Comparison of ENCODE assay signal across 8 cellular contexts in the genomic region with DNA sequence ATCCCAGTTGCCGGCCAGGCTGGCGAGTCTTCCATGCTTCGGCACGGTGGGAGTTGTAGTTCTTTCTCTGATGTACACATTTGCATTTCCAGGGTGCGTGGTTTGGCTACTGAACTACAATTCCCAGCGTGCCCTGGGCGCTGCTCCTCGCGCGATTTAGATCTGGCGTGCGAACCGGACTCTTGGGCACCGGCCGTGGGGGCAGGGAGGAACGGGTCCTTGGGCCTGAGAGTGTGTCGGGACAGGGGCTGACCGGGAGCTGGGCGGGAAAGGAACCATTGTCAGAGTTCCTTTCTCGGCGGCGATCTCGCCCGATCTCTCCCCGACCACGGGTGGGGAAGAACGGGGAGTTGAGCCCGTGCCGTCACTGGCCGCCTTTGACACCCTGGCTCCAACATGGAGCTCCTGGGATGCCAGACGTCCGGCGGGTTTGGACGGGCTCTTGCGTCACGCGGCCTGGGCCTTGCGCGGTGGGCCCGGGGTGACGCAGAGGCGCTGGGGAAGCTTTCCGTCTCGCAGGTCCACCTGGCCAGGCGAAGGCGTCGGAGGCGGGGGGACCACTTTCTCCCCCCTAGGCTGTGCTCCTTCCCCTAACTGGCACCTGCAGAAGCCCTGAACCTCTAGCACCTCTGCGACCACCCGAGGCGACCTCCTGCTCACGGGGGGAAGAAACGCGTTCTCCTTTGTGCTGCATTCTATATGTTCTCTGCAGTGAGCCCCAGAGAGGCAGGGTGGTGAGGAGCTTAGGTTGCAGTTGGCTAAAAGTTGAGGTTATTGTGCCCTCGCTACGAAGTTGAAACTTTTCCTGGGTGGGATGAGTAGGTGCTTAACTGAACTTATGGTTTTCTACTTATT. TPM values are rescaled to one million over a fixed set of nuclear protein-coding genes. Genes with fewer than 3 reads are reported as not detected.
A peak's percentile ranks its signal among the peaks of the same experiment; 100 is the strongest.
DNase-seq lines count a peak whose midpoint lies in the region; ATAC-seq and TF ChIP-seq lines count a peak whose summit lies in the region.

No MANE protein-coding gene starts in this region.

- POLR2A ChIA-PET in RWPE1 (lab: Yijun Ruan, JAX; ENCODE audit: low non-redundant PET), result interaction anchor here (1.0 to 1.2 kb wide), 2 partner anchors 8 to 11 kb away, joined by 4 to 5 read pairs; no protein-coding TSS in a partner anchor
- POLR2A ChIA-PET in naive thymus-derived CD8-positive, alpha-beta T cell (lab: Charles Lee), result interaction anchor here (0.9 to 2.3 kb wide), 13 partner anchors 9 to 667 kb away, joined by 3 to 23 read pairs (median 6); partner anchors contain the start of genes DOCK4, SMIM30 and ZNF277

- H2BK120ac ChIP-seq in H9 (ENCODE audit: low read depth, low read length, poor library complexity, severe bottlenecking), result no peak overlapping the region

- H2BK12ac ChIP-seq in H9 (ENCODE audit: insufficient read length, low read depth, low read length), result no peak overlapping the region

- H3K4me3 ChIP-seq in Loucy (ENCODE audit: low read length, poor library complexity, severe bottlenecking) (peak overlapping the region; percentile 95), fibroblast of pulmonary artery (replicated peaks; ENCODE audit: low read depth, low read length) (peak overlapping the region; percentile 99)

- no peak overlapping the region for H3K23ac ChIP-seq in H9 (ENCODE audit: insufficient read length, low read depth, low read length)

- H3K9me3 Mint-ChIP-seq in H9, result no peaks in the 10 kb centered on the region
- no peaks in the 10 kb centered on the region for H3K9me3 Mint-ChIP-seq in naive thymus-derived CD8-positive, alpha-beta T cell
- H3K9me3 Mint-ChIP-seq in stimulated activated memory B cell treated with anti-CD40 and anti-IgM and Interleukin-4, amounts not matched to agents 10 μg/mL and 1 μg/mL and 100 μg/mL, for 72 hours, result no peaks in the 10 kb centered on the region

- peak overlapping the region; percentile 93 for H3K18ac ChIP-seq in H9 (ENCODE audit: insufficient read length, low read depth, low read length)

- peaks cover 2% of the 10 kb centered on the region for H3K79me1 ChIP-seq in H9 (ENCODE audit: insufficient read depth, low read depth, low read length, poor library complexity, severe bottlenecking)

- H4K20me1 ChIP-seq in H9 (ENCODE audit: control insufficient read depth, insufficient read depth, insufficient read length) (no peaks in the 10 kb centered on the region), Loucy (ENCODE audit: insufficient read depth, low read length, poor library complexity, severe bottlenecking) (peaks cover 47% of the 10 kb centered on the region)

- H3K36me3 Mint-ChIP-seq in H9 (ENCODE audit: insufficient read depth in 1 of 3, low read depth in 3 of 3), result peaks cover 9 to 19% (median 10%) of the 10 kb centered on the region in 3 experiments; a peak in 6 of 7 replicates
- H3K36me3 Mint-ChIP-seq in naive thymus-derived CD8-positive, alpha-beta T cell, result peaks cover 6% of the 10 kb centered on the region in 3 donors
- no peaks in the 10 kb centered on the region for H3K36me3 Mint-ChIP-seq in stimulated activated memory B cell treated with anti-CD40 and anti-IgM and Interleukin-4, amounts not matched to agents 10 μg/mL and 1 μg/mL and 100 μg/mL, for 72 hours

- no peak overlapping the region for H3T11ph ChIP-seq in H9 (ENCODE audit: low read length)

- H4K91ac ChIP-seq in H9 (ENCODE audit: insufficient read length, low read depth, low read length), result no peak overlapping the region

- H3K36me3 ChIP-seq in Loucy (ENCODE audit: insufficient read depth, low read length), result peaks cover 6% of the 10 kb centered on the region; the same call in 1 of the 2 replicates

- no peak overlapping the region for H2BK20ac ChIP-seq in H9 (ENCODE audit: low read depth, low read length, poor library complexity, severe bottlenecking)

- H3K9ac ChIP-seq in H9 (ENCODE audit: extremely low read depth, insufficient read length, low read length) (peak overlapping the region; percentile 87), Loucy (ENCODE audit: low read depth, low read length, poor library complexity, severe bottlenecking) (peak overlapping the region; percentile 88)

- H2AK5ac ChIP-seq in H9 (ENCODE audit: insufficient read length, low read length), result no peak overlapping the region

- H3K9me3 ChIP-seq in H9 (ENCODE audit: control insufficient read depth, low read depth, low read length) (no peaks in the 10 kb centered on the region), Loucy (ENCODE audit: insufficient read depth, low read depth, low read length) (no peaks in the 10 kb centered on the region)

- no peak overlapping the region for H4K8ac ChIP-seq in H9 (replicated peaks; ENCODE audit: insufficient read length, low read depth, low read length)

- peaks cover 29 to 31% of the 10 kb centered on the region in 2 experiments for H3K4me1 Mint-ChIP-seq in H9
- peaks cover 23 to 52% (median 44%) of the 10 kb centered on the region in 4 donors for H3K4me1 Mint-ChIP-seq in naive thymus-derived CD8-positive, alpha-beta T cell
- peaks cover 39% of the 10 kb centered on the region for H3K4me1 Mint-ChIP-seq in stimulated activated memory B cell treated with anti-CD40 and anti-IgM and Interleukin-4, amounts not matched to agents 10 μg/mL and 1 μg/mL and 100 μg/mL, for 72 hours

- H3K27me3 Mint-ChIP-seq in H9 (ENCODE audit: low read depth), result no peaks in the 10 kb centered on the region
- H3K27me3 Mint-ChIP-seq in naive thymus-derived CD8-positive, alpha-beta T cell, result no peaks in the 10 kb centered on the region
- no peaks in the 10 kb centered on the region for H3K27me3 Mint-ChIP-seq in stimulated activated memory B cell treated with anti-CD40 and anti-IgM and Interleukin-4, amounts not matched to agents 10 μg/mL and 1 μg/mL and 100 μg/mL, for 72 hours

- H3K14ac ChIP-seq in H9 (ENCODE audit: insufficient read depth, low read length), result peak overlapping the region; percentile 95

- peak overlapping the region; percentile 97 to 99 for H3K4me3 Mint-ChIP-seq in H9
- H3K4me3 Mint-ChIP-seq in naive thymus-derived CD8-positive, alpha-beta T cell, result peak overlapping the region; percentile 96 to 100 (median 98)
- H3K4me3 Mint-ChIP-seq in stimulated activated memory B cell treated with anti-CD40 and anti-IgM and Interleukin-4, amounts not matched to agents 10 μg/mL and 1 μg/mL and 100 μg/mL, for 72 hours, result peak overlapping the region; percentile 92

- H3K4me1 ChIP-seq in H9 (ENCODE audit: insufficient read depth, low read length) (no peaks in the 10 kb centered on the region), Loucy (ENCODE audit: insufficient read depth, low read length, poor library complexity, severe bottlenecking) (peaks cover 42% of the 10 kb centered on the region)

- H3K79me2 ChIP-seq in H9 (ENCODE audit: insufficient read depth, low read length) (peaks cover 20% of the 10 kb centered on the region; the same call in 1 of the 2 replicates), Loucy (ENCODE audit: insufficient read depth, low read length) (peaks cover 53% of the 10 kb centered on the region)

- no peaks in the 10 kb centered on the region for H3K9me2 ChIP-seq in Loucy (replicated peaks; ENCODE audit: low read depth, low read length)

- peak overlapping the region; percentile 97 for H3K4me2 ChIP-seq in H9 (ENCODE audit: insufficient read depth, insufficient read length, low read length)
- peak overlapping the region; percentile 96 for H3K4me2 ChIP-seq in Loucy (ENCODE audit: low read depth, low read length, poor library complexity, severe bottlenecking)

- no peak overlapping the region for H2AFZ ChIP-seq in H9 (ENCODE audit: low read length)
- peak overlapping the region; percentile 99 for H2AFZ ChIP-seq in Loucy (ENCODE audit: low read length)

- no peak overlapping the region for H3K4ac ChIP-seq in H9 (ENCODE audit: low read depth, low read length)

- H3K56ac ChIP-seq in H9 (ENCODE audit: insufficient read length, low read depth, low read length), result no peak overlapping the region

- no peak overlapping the region for H2BK5ac ChIP-seq in H9 (ENCODE audit: insufficient read length, low read length)

- H3K27ac Mint-ChIP-seq in H9, result peak overlapping the region; percentile 98 to 99 (median 99)
- peak overlapping the region; percentile 97 to 100 (median 99) for H3K27ac Mint-ChIP-seq in naive thymus-derived CD8-positive, alpha-beta T cell
- peak overlapping the region; percentile 98 for H3K27ac Mint-ChIP-seq in stimulated activated memory B cell treated with anti-CD40 and anti-IgM and Interleukin-4, amounts not matched to agents 10 μg/mL and 1 μg/mL and 100 μg/mL, for 72 hours

- H3K27ac ChIP-seq in H9 (ENCODE audit: insufficient read length, low read depth, low read length), result no peak overlapping the region
- peak overlapping the region; percentile 90 for H3K27ac ChIP-seq in RWPE1

- H2BK15ac ChIP-seq in H9 (ENCODE audit: low read depth, low read length), result no peak overlapping the region

- no CpG with 5 or more reads among the region's 56 CpGs for WGBS in H9 (ENCODE audit: extremely low coverage, insufficient read length, low lambda C conversion rate)

- TF ChIP-seq CTCF in H9 (conservative IDR thresholded peaks at IDR 0.05) (no peak), Loucy (conservative IDR thresholded peaks at IDR 0.05; ENCODE audit: low read length) (no peak), RWPE1 (conservative IDR thresholded peaks at IDR 0.05; ENCODE audit: low read depth) (no peak), fibroblast of pulmonary artery (IDR thresholded peaks at IDR 0.05; ENCODE audit: low read length, missing control alignments) (no peak)

- CTCF ChIA-PET in RWPE1 (lab: Yijun Ruan, JAX), result interaction anchor here (0.5 to 1.0 kb wide), 4 partner anchors 10 to 237 kb away, joined by 3 to 4 read pairs (median 3); partner anchors contain the start of gene LSMEM1

- DNase-seq in EL (peak; percentile 96), H9 (peak; percentile 94), RWPE1 (ENCODE audit: low spot score) (peak; percentile 91), fibroblast of pulmonary artery (ENCODE audit: low read depth) (peak; percentile 98)
- peak; percentile 80 for DNase-seq in activated effector memory CD4-positive, alpha-beta T cell treated with Interleukin-2 at 50 U/mL for 16 hours
- peak; percentile 69 to 94 (median 87) for DNase-seq in naive thymus-derived CD8-positive, alpha-beta T cell

- H3K23me2 ChIP-seq in H9 (ENCODE audit: insufficient read length, low read depth, low read length, poor library complexity, severe bottlenecking), result peaks cover 7% of the 10 kb centered on the region

- peaks cover 2% of the 10 kb centered on the region; the same call in 1 of the 2 replicates for H3F3A ChIP-seq in Loucy (ENCODE audit: low read depth)

- peak; percentile 79 to 82 for ATAC-seq in naive thymus-derived CD8-positive, alpha-beta T cell
- ATAC-seq in stimulated activated memory B cell treated with anti-CD40 and anti-IgM and Interleukin-4, amounts not matched to agents 10 μg/mL and 1 μg/mL and 100 μg/mL, for 72 hours, result peak; percentile 92

- no peak overlapping the region for H4K5ac ChIP-seq in H9 (ENCODE audit: insufficient read length, low read depth, low read length)

- no peaks in the 10 kb centered on the region for H3K27me3 ChIP-seq in H9 (ENCODE audit: insufficient read depth, low read length)
- H3K27me3 ChIP-seq in Loucy (ENCODE audit: insufficient read depth, low read length, poor library complexity, severe bottlenecking), result no peaks in the 10 kb centered on the region

RNA-seq across cellular contexts. Expression of gene IFRD1, which starts 0.8 kb away (rescaled TPM):
- 60.6 and 67.8 TPM in 2 replicates for total RNA-seq in H9 (2021)
- 10 to 100 TPM; 64.3 to 72.8 TPM for total RNA-seq in naive thymus-derived CD8-positive, alpha-beta T cell
- polyA plus RNA-seq in naive thymus-derived CD8-positive, alpha-beta T cell, result 10 to 100 TPM; 22.1 to 28.8 (median 24.0) TPM

RNA-seq across cellular contexts. Expression of gene LSMEM1, which starts 29.8 kb away (rescaled TPM):
- total RNA-seq in H9 (2021), result 0.46 and 1.0 TPM in 2 replicates
- 1 to 10 TPM; 2.9 to 3.3 TPM for total RNA-seq in naive thymus-derived CD8-positive, alpha-beta T cell
- polyA plus RNA-seq in naive thymus-derived CD8-positive, alpha-beta T cell, result under 1 TPM; 0.08 to 0.44 (median 0.34) TPM
